In genomic region chr13:48515732-48516131, GRCh38 we compare ENCODE assay signal across 27 cellular contexts.
"Had no signal": no experiment of that assay in that cellular context is flagged by ENCODE, and none has a peak within 500 bp of the region (broad histone marks: within the 10 kb centered on the region; RNA-seq: fewer than 3 reads in every experiment).

No MANE protein-coding gene starts in this region.

- DNase-seq: activated CD4-positive, alpha-beta memory T cell treated with anti-CD3 and anti-CD28 coated beads for 36 hours; activated CD4-positive, alpha-beta T cell treated with anti-CD3 and anti-CD28 coated beads, Interleukin-2, amount 50 U/mL, for 1 hour; activated CD8-positive, alpha-beta memory T cell treated with anti-CD3 and anti-CD28 coated beads, Interleukin-2, amount 50 U/mL, for 4 hours; activated gamma-delta T cell treated with Interleukin-2 at 50 U/mL for 16 hours; activated naive CD4-positive, alpha-beta T cell treated with anti-CD3 and anti-CD28 coated beads for 36 hours; activated T-cell treated with anti-CD3 and anti-CD28 coated beads for 4 hours; activated T-cell treated with anti-CD3 and anti-CD28 coated beads, Interleukin-2, amount 50 U/mL, for 4 hours; adrenal gland; body of pancreas; central memory CD4-positive, alpha-beta T cell; KG1; MM.1S; MV-4-11; NCI-H1092; NCI-H1436 treated with DMSO at 0.1 percent for 48 hours; NCI-H1694 treated with DMSO at 0.1 percent for 48 hours; NCI-H2029; NCI-H345; NCI-H524 treated with DMSO at 0.1 percent for 48 hours; PC-3; Peyer's patch; RPMI8226; SJCRH30; T1000 had no signal

- H3K27ac ChIP-seq: adrenal gland, body of pancreas, Peyer's patch, SJCRH30, SK-N-MC had no signal

- H3K4me3 Mint-ChIP-seq: activated CD4-positive, alpha-beta memory T cell treated with anti-CD3 and anti-CD28 coated beads for 36 hours; activated naive CD4-positive, alpha-beta T cell treated with anti-CD3 and anti-CD28 coated beads for 36 hours; activated T-cell treated with anti-CD3 and anti-CD28 coated beads, Interleukin-2, amount 50 U/mL, for 4 hours; activated T-helper 1 cell treated with anti-CD3 and anti-CD28 coated beads, Interleukin-12 subunit alpha, Interleukin-12 subunit beta, Interleukin-2, Interleukin-4 antibody, amounts not matched to agents 30 ng/mL and 10 ng/mL and 1 ng/mL, durations not matched to agents 14 hours and 24 hours and 36 hours had no signal

- H3K27me3 Mint-ChIP-seq: activated CD4-positive, alpha-beta memory T cell treated with anti-CD3 and anti-CD28 coated beads for 36 hours had no signal

- ATAC-seq: activated naive CD4-positive, alpha-beta T cell treated with anti-CD3 and anti-CD28 coated beads, Interleukin-2, amount 50 U/mL, for 72 hours; activated T-cell treated with anti-CD3 and anti-CD28 coated beads, Interleukin-2, amount 50 U/mL, for 4 hours; body of pancreas; PC-3 had no signal

- H3K9me3 ChIP-seq: adrenal gland, body of pancreas, Peyer's patch, SJCRH30 had no signal

- H3K36me3 Mint-ChIP-seq: activated naive CD4-positive, alpha-beta T cell treated with anti-CD3 and anti-CD28 coated beads, Interleukin-2, amount 50 U/mL, for 72 hours had no signal

- H3K36me3 ChIP-seq: adrenal gland, Peyer's patch, SJCRH30 had no signal

- H3K4me1 ChIP-seq: body of pancreas, Peyer's patch had no signal

- H3K27ac Mint-ChIP-seq: activated CD4-positive, alpha-beta memory T cell treated with anti-CD3 and anti-CD28 coated beads for 36 hours; activated naive CD4-positive, alpha-beta T cell treated with anti-CD3 and anti-CD28 coated beads for 36 hours; activated naive CD4-positive, alpha-beta T cell treated with anti-CD3 and anti-CD28 coated beads, Interleukin-2, amount 50 U/mL, for 72 hours; activated T-helper 1 cell treated with anti-CD3 and anti-CD28 coated beads, Interleukin-12 subunit alpha, Interleukin-12 subunit beta, Interleukin-2, Interleukin-4 antibody, amounts not matched to agents 30 ng/mL and 10 ng/mL and 1 ng/mL, durations not matched to agents 14 hours and 24 hours and 36 hours had no signal

- H3K27me3 ChIP-seq: adrenal gland, body of pancreas, Peyer's patch, SJCRH30 had no signal

- H3K4me3 ChIP-seq: adrenal gland, body of pancreas, Peyer's patch, SJCRH30, SK-N-MC had no signal

- H3K9me3 Mint-ChIP-seq: activated CD4-positive, alpha-beta memory T cell treated with anti-CD3 and anti-CD28 coated beads for 36 hours; activated naive CD4-positive, alpha-beta T cell treated with anti-CD3 and anti-CD28 coated beads for 36 hours; activated T-cell treated with anti-CD3 and anti-CD28 coated beads, Interleukin-2, amount 50 U/mL, for 4 hours; activated T-helper 1 cell treated with anti-CD3 and anti-CD28 coated beads, Interleukin-12 subunit alpha, Interleukin-12 subunit beta, Interleukin-2, Interleukin-4 antibody, amounts not matched to agents 30 ng/mL and 10 ng/mL and 1 ng/mL, durations not matched to agents 14 hours and 24 hours and 36 hours had no signal
